In the genomic region with DNA sequence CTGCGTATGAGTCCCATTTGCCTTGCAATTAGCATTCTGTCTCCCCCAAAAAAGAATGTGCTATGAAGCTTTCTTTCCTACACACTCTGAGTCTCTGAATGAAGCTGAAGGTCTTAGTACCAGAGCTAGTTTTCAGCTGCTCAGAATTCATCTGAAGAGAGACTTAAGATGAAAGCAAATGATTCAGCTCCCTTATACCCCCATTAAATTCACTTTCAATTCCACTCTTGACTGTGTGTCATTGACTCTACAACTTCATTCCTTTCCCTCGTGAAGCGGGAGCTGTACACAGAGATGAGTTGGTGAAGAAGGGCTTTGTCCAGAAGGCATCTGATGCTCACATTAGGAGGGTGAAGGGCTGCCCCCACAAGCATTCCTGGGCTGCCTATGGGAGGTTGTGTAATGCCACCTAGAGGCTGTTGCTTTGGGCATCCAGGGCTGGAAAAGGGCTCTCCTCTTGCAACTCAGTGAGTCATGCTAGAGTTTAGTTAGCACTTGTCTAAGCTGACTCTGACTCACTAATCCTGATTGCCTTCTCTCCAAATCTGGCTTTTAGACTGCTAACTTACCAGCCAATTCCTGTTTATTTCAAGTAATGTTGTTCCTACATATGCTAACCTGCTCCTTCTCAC, we compare ENCODE assay signal across 1 cellular context.
TF ChIP-seq lines count a peak whose summit lies in the region.

No MANE protein-coding gene starts in this region.

TF ChIP-seq in K562, 482 proteins besides CTCF, POLR2A, EP300 and RAD21:
- TF ChIP-seq HDGF (IDR thresholded peaks at IDR 0.05) = no peak
- TF ChIP-seq, protein P1, sequence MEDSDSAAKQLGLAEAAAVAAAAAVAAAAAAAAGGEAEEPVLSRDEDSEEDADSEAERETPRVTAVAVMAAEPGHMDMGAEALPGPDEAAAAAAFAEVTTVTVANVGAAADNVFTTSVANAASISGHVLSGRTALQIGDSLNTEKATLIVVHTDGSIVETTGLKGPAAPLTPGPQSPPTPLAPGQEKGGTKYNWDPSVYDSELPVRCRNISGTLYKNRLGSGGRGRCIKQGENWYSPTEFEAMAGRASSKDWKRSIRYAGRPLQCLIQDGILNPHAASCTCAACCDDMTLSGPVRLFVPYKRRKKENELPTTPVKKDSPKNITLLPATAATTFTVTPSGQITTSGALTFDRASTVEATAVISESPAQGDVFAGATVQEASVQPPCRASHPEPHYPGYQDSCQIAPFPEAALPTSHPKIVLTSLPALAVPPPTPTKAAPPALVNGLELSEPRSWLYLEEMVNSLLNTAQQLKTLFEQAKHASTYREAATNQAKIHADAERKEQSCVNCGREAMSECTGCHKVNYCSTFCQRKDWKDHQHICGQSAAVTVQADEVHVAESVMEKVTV (CRISPR knock-in tag; IDR thresholded peaks at IDR 0.05) = peak; percentile 39; the same call in 1 of the 2 replicates
- TF ChIP-seq JUN (IDR thresholded peaks at IDR 0.05; ENCODE audit: borderline replicate concordance, low read depth, low read length) = peak; percentile 72; the same call in 1 of the 2 replicates
- no peak for TF ChIP-seq JUN (CRISPR knock-in tag; IDR thresholded peaks at IDR 0.05; ENCODE audit: borderline replicate concordance)
- no peak for TF ChIP-seq ELF4 (CRISPR knock-in tag; IDR thresholded peaks at IDR 0.05)
- TF ChIP-seq ZNF584 (CRISPR knock-in tag; IDR thresholded peaks at IDR 0.05; ENCODE audit: low read depth) = no peak
- TF ChIP-seq HOXB6 (CRISPR knock-in tag; IDR thresholded peaks at IDR 0.05; ENCODE audit: borderline replicate concordance) = no peak
- TF ChIP-seq ZNF830 (CRISPR knock-in tag; IDR thresholded peaks at IDR 0.05) = no peak
- TF ChIP-seq WHSC1 (IDR thresholded peaks at IDR 0.05; ENCODE audit: low read length) = no peak
- TF ChIP-seq CTBP1 (IDR thresholded peaks at IDR 0.05; ENCODE audit: borderline replicate concordance) = 0 out of 2 replicates have a peak, but pooled peaks have one; percentile 31
- no peak for TF ChIP-seq LEF1 (IDR thresholded peaks at IDR 0.05)
- no peak for TF ChIP-seq ZFPM2 (CRISPR knock-in tag; IDR thresholded peaks at IDR 0.05)
- TF ChIP-seq JUND (IDR thresholded peaks at IDR 0.05; ENCODE audit: borderline replicate concordance, low read depth, low read length) = peak; percentile 68; the same call in 1 of the 2 replicates
- TF ChIP-seq JUND (tag; IDR thresholded peaks at IDR 0.05; ENCODE audit: borderline replicate concordance, low read depth, low read length) = peak; percentile 30; the same call in 1 of the 3 replicates
- 0 out of 2 replicates have a peak, but pooled peaks have one; percentile 31 for TF ChIP-seq JUNB (CRISPR knock-in tag; conservative IDR thresholded peaks at IDR 0.05)
- no peak for TF ChIP-seq MECOM (CRISPR knock-in tag; IDR thresholded peaks at IDR 0.05)
- TF ChIP-seq, protein P2, sequence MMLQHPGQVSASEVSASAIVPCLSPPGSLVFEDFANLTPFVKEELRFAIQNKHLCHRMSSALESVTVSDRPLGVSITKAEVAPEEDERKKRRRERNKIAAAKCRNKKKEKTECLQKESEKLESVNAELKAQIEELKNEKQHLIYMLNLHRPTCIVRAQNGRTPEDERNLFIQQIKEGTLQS (IDR thresholded peaks at IDR 0.05) = peak; percentile 73
- TF ChIP-seq, protein P2 (CRISPR knock-in tag; conservative IDR thresholded peaks at IDR 0.05) = no peak
- TF ChIP-seq, protein P3, sequence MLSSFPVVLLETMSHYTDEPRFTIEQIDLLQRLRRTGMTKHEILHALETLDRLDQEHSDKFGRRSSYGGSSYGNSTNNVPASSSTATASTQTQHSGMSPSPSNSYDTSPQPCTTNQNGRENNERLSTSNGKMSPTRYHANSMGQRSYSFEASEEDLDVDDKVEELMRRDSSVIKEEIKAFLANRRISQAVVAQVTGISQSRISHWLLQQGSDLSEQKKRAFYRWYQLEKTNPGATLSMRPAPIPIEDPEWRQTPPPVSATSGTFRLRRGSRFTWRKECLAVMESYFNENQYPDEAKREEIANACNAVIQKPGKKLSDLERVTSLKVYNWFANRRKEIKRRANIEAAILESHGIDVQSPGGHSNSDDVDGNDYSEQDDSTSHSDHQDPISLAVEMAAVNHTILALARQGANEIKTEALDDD (IDR thresholded peaks at IDR 0.05) = peak; percentile 96
- peak; percentile 91 for TF ChIP-seq FOSL1 (tag; conservative IDR thresholded peaks at IDR 0.05)
TF ChIP-seq in K562: peak in this region for 8.
